23 cellular contexts compared by ENCODE assay signal in genomic region chr14:100279563-100279962, GRCh38. TPM values are rescaled to one million over a fixed set of nuclear protein-coding genes. Genes with fewer than 3 reads are reported as not detected.
A peak's percentile ranks its signal among the peaks of the same experiment; 100 is the strongest.
DNase-seq lines count a peak whose midpoint lies in the region; ATAC-seq and TF ChIP-seq lines count a peak whose summit lies in the region.
"Had no signal": no experiment of that assay in that cellular context is flagged by ENCODE, and none has a peak within 500 bp of the region (broad histone marks: within the 10 kb centered on the region; RNA-seq: fewer than 3 reads in every experiment).

No MANE protein-coding gene starts in this region.

- H3K27me3 ChIP-seq in BLaER1 = no peaks in the 10 kb centered on the region
- no peaks in the 10 kb centered on the region for H3K27me3 ChIP-seq in CD8-positive, alpha-beta T cell (ENCODE audit: insufficient read depth, low read length)
- H3K27me3 ChIP-seq: hepatocyte had no signal

- no peak for DNase-seq in CD8-positive, alpha-beta T cell
- no peak for DNase-seq in memory B cell (ENCODE audit: low spot score in 2 of 2)
- DNase-seq in NCI-H187 treated with DMSO at 0.1 percent for 48 hours (lab: John Stamatoyannopoulos, UW) = no peak
- DNase-seq in NCI-H1694 (lab: John Stamatoyannopoulos, UW) = no peak
- no peak for DNase-seq in immature natural killer cell
- no peak for DNase-seq in DMS53 (lab: John Stamatoyannopoulos, UW)
- DNase-seq: activated CD4-positive, alpha-beta T cell treated with anti-CD3 and anti-CD28 coated beads for 1 hour; activated T-cell treated with anti-CD3 and anti-CD28 coated beads, Interleukin-2, amount 50 U/mL, for 4 hours; AML-193; amniotic stem cell; GM23248; mesendoderm; NCI-H2081; NCI-H510A treated with DMSO at 0.1 percent for 48 hours; SHP77; stimulated activated CD4-positive, alpha-beta T cell treated with anti-CD3 and anti-CD28 coated beads, Interleukin-2, amount 100 ng/mL, for 24 hours; substantia nigra had no signal

- peaks cover 100% of the 10 kb centered on the region for H4K20me1 ChIP-seq in BLaER1

- H3K9me3 ChIP-seq in BLaER1 = no peaks in the 10 kb centered on the region
- H3K9me3 ChIP-seq in CD8-positive, alpha-beta T cell (ENCODE audit: low read length) = no peaks in the 10 kb centered on the region

- peaks cover 76% of the 10 kb centered on the region for H3K4me1 ChIP-seq in BLaER1
- H3K4me1 ChIP-seq in CD8-positive, alpha-beta T cell (ENCODE audit: insufficient read depth, low read length) = peaks cover 25% of the 10 kb centered on the region

- H3K27me3 Mint-ChIP-seq in CD8-positive, alpha-beta T cell (ENCODE audit: low read depth) = no peaks in the 10 kb centered on the region
- H3K27me3 Mint-ChIP-seq in activated T-helper 17 cell treated with anti-CD3 and anti-CD28 coated beads, Interleukin-2, amount 50 U/mL, for 72 hours = no peaks in the 10 kb centered on the region
- no peaks in the 10 kb centered on the region for H3K27me3 Mint-ChIP-seq in memory B cell
- H3K27me3 Mint-ChIP-seq in immature natural killer cell (ENCODE audit: low read depth in 3 of 3) = peaks cover 0 to 6% (median 0%) of the 10 kb centered on the region in 3 donors

- no peak overlapping the region for H3K9ac ChIP-seq in BLaER1

- no peak for ATAC-seq in CD8-positive, alpha-beta T cell
- ATAC-seq in activated T-helper 17 cell treated with anti-CD3 and anti-CD28 coated beads, Interleukin-2, amount 50 U/mL, for 72 hours (replicated peaks) = no peak
- ATAC-seq in memory B cell (ENCODE audit: low read depth) = no peak
- ATAC-seq: activated T-cell treated with anti-CD3 and anti-CD28 coated beads, Interleukin-2, amount 50 U/mL, for 4 hours had no signal

- TF ChIP-seq CTCF in CD8-positive, alpha-beta T cell (IDR thresholded peaks at IDR 0.05) = no peak

- peaks cover 46% of the 10 kb centered on the region for H3K4me1 Mint-ChIP-seq in CD8-positive, alpha-beta T cell (ENCODE audit: low read depth)
- peaks cover 27% of the 10 kb centered on the region for H3K4me1 Mint-ChIP-seq in activated T-helper 17 cell treated with anti-CD3 and anti-CD28 coated beads, Interleukin-2, amount 50 U/mL, for 72 hours
- H3K4me1 Mint-ChIP-seq in memory B cell = peaks cover 23% of the 10 kb centered on the region
- peaks cover 38 to 77% of the 10 kb centered on the region in 2 donors for H3K4me1 Mint-ChIP-seq in immature natural killer cell

- H3K36me3 Mint-ChIP-seq in CD8-positive, alpha-beta T cell = peaks cover 56% of the 10 kb centered on the region
- peaks cover 69% of the 10 kb centered on the region for H3K36me3 Mint-ChIP-seq in activated T-helper 17 cell treated with anti-CD3 and anti-CD28 coated beads, Interleukin-2, amount 50 U/mL, for 72 hours (ENCODE audit: low read depth)
- H3K36me3 Mint-ChIP-seq in memory B cell (peaks cover 5% of the 10 kb centered on the region), immature natural killer cell (no peaks in the 10 kb centered on the region)

- no peak overlapping the region for H3K27ac ChIP-seq in BLaER1
- no peak overlapping the region for H3K27ac ChIP-seq in CD8-positive, alpha-beta T cell (ENCODE audit: low read depth, low read length)
- H3K27ac ChIP-seq: hepatocyte had no signal

- H3K4me2 ChIP-seq in BLaER1 = peak overlapping the region; percentile 77; the same call in 1 of the 2 replicates
- H3K4me2 ChIP-seq: hepatocyte had no signal

- H3K27ac Mint-ChIP-seq in CD8-positive, alpha-beta T cell = peak overlapping the region; percentile 55
- H3K27ac Mint-ChIP-seq in activated T-helper 17 cell treated with anti-CD3 and anti-CD28 coated beads, Interleukin-2, amount 50 U/mL, for 72 hours = peak overlapping the region; percentile 82
- peak overlapping the region; percentile 76 for H3K27ac Mint-ChIP-seq in memory B cell
- peak overlapping the region in 3 of 6 donors; percentile 33 to 70 (median 35) for H3K27ac Mint-ChIP-seq in immature natural killer cell
- H3K27ac Mint-ChIP-seq: T-helper 1 cell treated with Interleukin-12 subunit alpha and Interleukin-12 subunit beta and Interleukin-4 antibody, amounts not matched to agents 30 μg/mL and 1 μg/mL, for 36 hours had no signal

- intact Hi-C loops in CD8-positive, alpha-beta T cell (cut with DNase I, micrococcal nuclease) = no loop called here

- no peak overlapping the region for H3K4me3 ChIP-seq in BLaER1
- no peak overlapping the region for H3K4me3 ChIP-seq in CD8-positive, alpha-beta T cell (ENCODE audit: low read depth, low read length)
- H3K4me3 ChIP-seq: GM23248, hepatocyte had no signal

- peaks cover 69% of the 10 kb centered on the region for H3K36me3 ChIP-seq in BLaER1
- H3K36me3 ChIP-seq in CD8-positive, alpha-beta T cell (ENCODE audit: insufficient read depth, low read length) = peaks cover 20% of the 10 kb centered on the region

- POLR2A ChIA-PET in CD8-positive, alpha-beta T cell (lab: Charles Lee) = no interaction called here

- no peak overlapping the region for H3K4me3 Mint-ChIP-seq in CD8-positive, alpha-beta T cell
- no peak overlapping the region for H3K4me3 Mint-ChIP-seq in activated T-helper 17 cell treated with anti-CD3 and anti-CD28 coated beads, Interleukin-2, amount 50 U/mL, for 72 hours
- no peak overlapping the region for H3K4me3 Mint-ChIP-seq in memory B cell
- no peak overlapping the region for H3K4me3 Mint-ChIP-seq in immature natural killer cell
- H3K4me3 Mint-ChIP-seq: activated T-cell treated with anti-CD3 and anti-CD28 coated beads, Interleukin-2, amount 50 U/mL, for 4 hours; T-helper 1 cell treated with Interleukin-12 subunit alpha and Interleukin-12 subunit beta and Interleukin-4 antibody, amounts not matched to agents 30 μg/mL and 1 μg/mL, for 36 hours had no signal

- CTCF ChIA-PET in CD8-positive, alpha-beta T cell (lab: Charles Lee) = no interaction called here

- no peaks in the 10 kb centered on the region for H3K9me3 Mint-ChIP-seq in CD8-positive, alpha-beta T cell
- H3K9me3 Mint-ChIP-seq in activated T-helper 17 cell treated with anti-CD3 and anti-CD28 coated beads, Interleukin-2, amount 50 U/mL, for 72 hours = no peaks in the 10 kb centered on the region
- no peaks in the 10 kb centered on the region for H3K9me3 Mint-ChIP-seq in memory B cell
- H3K9me3 Mint-ChIP-seq in immature natural killer cell = no peaks in the 10 kb centered on the region
- H3K9me3 Mint-ChIP-seq: activated T-cell treated with anti-CD3 and anti-CD28 coated beads, Interleukin-2, amount 50 U/mL, for 4 hours; T-helper 1 cell treated with Interleukin-12 subunit alpha and Interleukin-12 subunit beta and Interleukin-4 antibody, amounts not matched to agents 30 μg/mL and 1 μg/mL, for 36 hours had no signal

RNA-seq across cellular contexts. Expression of gene SLC25A29, which starts 26.7 kb away (rescaled TPM):
- 10 to 100 TPM; 19.4 to 22.8 TPM for total RNA-seq in CD8-positive, alpha-beta T cell
- total RNA-seq in activated T-helper 17 cell treated with anti-CD3 and anti-CD28 coated beads, Interleukin-2, amount 50 U/mL, for 72 hours = 1 to 10 TPM; 3.8 to 9.3 TPM
- 1 to 10 TPM; 4.2 to 5.6 (median 4.6) TPM for polyA plus RNA-seq in immature natural killer cell

RNA-seq across cellular contexts. Expression of gene YY1, which starts 40.6 kb away (rescaled TPM):
- 10 to 100 TPM; 70.0 to 80.7 TPM for total RNA-seq in CD8-positive, alpha-beta T cell
- total RNA-seq in activated T-helper 17 cell treated with anti-CD3 and anti-CD28 coated beads, Interleukin-2, amount 50 U/mL, for 72 hours = 10 to 100 TPM; 63.8 to 77.0 TPM
- polyA plus RNA-seq in immature natural killer cell = 10 to 100 TPM; 12.9 to 23.6 (median 15.9) TPM

RNA-seq across cellular contexts. Expression of gene SLC25A47, which starts 43.6 kb away (rescaled TPM):
- total RNA-seq in CD8-positive, alpha-beta T cell = not detected
- not detected for total RNA-seq in activated T-helper 17 cell treated with anti-CD3 and anti-CD28 coated beads, Interleukin-2, amount 50 U/mL, for 72 hours
- not detected for polyA plus RNA-seq in immature natural killer cell
- total RNA-seq: activated T-cell treated with anti-CD3 and anti-CD28 coated beads, Interleukin-2, amount 50 U/mL, for 4 hours; cerebellum; GM23248 had no signal
- polyA plus RNA-seq: GM23248, keratinocyte had no signal
